ENCODE assay signal across 16 cellular contexts in the genomic region with DNA sequence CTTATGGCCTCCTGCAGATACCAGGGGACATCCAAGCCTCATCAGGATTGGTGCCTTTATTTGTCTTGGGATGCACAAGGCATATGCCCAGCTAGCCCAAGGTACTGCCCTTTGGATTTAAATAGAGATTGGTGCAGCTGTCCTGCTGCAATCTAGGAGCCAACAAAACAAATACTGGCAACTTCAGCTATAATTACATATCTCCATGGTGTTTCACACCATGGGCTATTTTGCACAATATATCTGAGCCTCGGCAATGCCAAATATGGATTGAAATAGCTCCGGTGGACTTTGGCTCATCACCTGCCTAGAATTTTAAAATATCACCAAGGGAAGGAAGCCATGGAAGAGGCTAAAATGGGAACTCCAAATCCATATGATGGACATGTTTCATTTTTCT.
A peak's percentile ranks its signal among the peaks of the same experiment; 100 is the strongest.
DNase-seq lines count a peak whose midpoint lies in the region; ATAC-seq, FAIRE-seq and TF ChIP-seq lines count a peak whose summit lies in the region.
"Had no signal": no experiment of that assay in that cellular context is flagged by ENCODE, and none has a peak within 500 bp of the region (broad histone marks: within the 10 kb centered on the region; RNA-seq: fewer than 3 reads in every experiment).

No MANE protein-coding gene starts in this region.

- in situ Hi-C loops in HepG2 (cut with HindIII; ENCODE audit: extremely low pct_ligation_motif_present, low pct_unique_long_range_greater_than_20kb), result loop anchor here (25.0 kb wide), 1 partner anchor 325 kb away; no protein-coding TSS in a partner anchor

- TF ChIP-seq CTCF in liver (IDR thresholded peaks at IDR 0.05; ENCODE audit: low read depth, low read length, missing input control), result no peak
- no peak for TF ChIP-seq CTCF in HepG2 (CRISPR knock-in tag; IDR thresholded peaks at IDR 0.05)
- TF ChIP-seq CTCF in right lobe of liver (IDR thresholded peaks at IDR 0.05), result no peak

- H3K4me3 ChIP-seq in liver (ENCODE audit: low read depth in 1 of 3, low read length in 3 of 3) (no peak overlapping the region), HepG2 (replicated peaks in 1 of 3; ENCODE audit: insufficient read depth in 1 of 3, low read depth in 2 of 3, low read length in 3 of 3) (no peak overlapping the region), right lobe of liver (no peak overlapping the region)
- no peak overlapping the region for H3K4me3 ChIP-seq in CD4-positive, alpha-beta memory T cell (ENCODE audit: low read length in 2 of 2)

- WGBS in liver, result 26% methylated on average over 2 of the region's 2 CpGs
- 15% methylated on average over 2 of the region's 2 CpGs for WGBS in HepG2 (ENCODE audit: low lambda C conversion rate)
- 41% methylated on average over 2 of the region's 2 CpGs for WGBS in right lobe of liver (ENCODE audit: insufficient coverage, low coverage, low lambda C conversion rate, missing lambda C conversion rate)

- H3K4me3 Mint-ChIP-seq in CD4-positive, alpha-beta memory T cell, result no peak overlapping the region
- no peak overlapping the region for H3K4me3 Mint-ChIP-seq in activated T-helper 1 cell treated with anti-CD3 and anti-CD28 coated beads, Interleukin-12 subunit alpha, Interleukin-12 subunit beta, Interleukin-2, Interleukin-4 antibody, amounts not matched to agents 30 ng/mL and 10 ng/mL and 1 ng/mL, durations not matched to agents 14 hours and 24 hours and 36 hours

- H3K4me1 ChIP-seq in liver (ENCODE audit: control insufficient read depth in 4 of 4, insufficient read depth in 4 of 4, low read length in 3 of 4) (peaks cover 7 to 31% (median 26%) of the 10 kb centered on the region in 4 donors), HepG2 (ENCODE audit: insufficient read depth, low read length) (no peaks in the 10 kb centered on the region), right lobe of liver (peaks cover 0 to 52% (median 8%) of the 10 kb centered on the region in 4 donors)
- no peaks in the 10 kb centered on the region for H3K4me1 ChIP-seq in CD4-positive, alpha-beta memory T cell (ENCODE audit: insufficient read depth, low read length)

- peaks cover 1 to 8% of the 10 kb centered on the region in 2 donors for H3K27me3 Mint-ChIP-seq in CD4-positive, alpha-beta memory T cell
- peaks cover 7% of the 10 kb centered on the region for H3K27me3 Mint-ChIP-seq in activated T-helper 1 cell treated with anti-CD3 and anti-CD28 coated beads, Interleukin-12 subunit alpha, Interleukin-12 subunit beta, Interleukin-2, Interleukin-4 antibody, amounts not matched to agents 30 ng/mL and 10 ng/mL and 1 ng/mL, durations not matched to agents 14 hours and 24 hours and 36 hours (ENCODE audit: insufficient read depth)

- FAIRE-seq in HepG2 (lab: Jason Lieb, UNC), result no peak

- H3K4me1 Mint-ChIP-seq in CD4-positive, alpha-beta memory T cell, result no peaks in the 10 kb centered on the region
- H3K4me1 Mint-ChIP-seq in activated T-helper 1 cell treated with anti-CD3 and anti-CD28 coated beads, Interleukin-12 subunit alpha, Interleukin-12 subunit beta, Interleukin-2, Interleukin-4 antibody, amounts not matched to agents 30 ng/mL and 10 ng/mL and 1 ng/mL, durations not matched to agents 14 hours and 24 hours and 36 hours (ENCODE audit: low read depth), result no peaks in the 10 kb centered on the region

- H3K27me3 ChIP-seq in liver (ENCODE audit: control insufficient read depth in 4 of 4, insufficient read depth in 4 of 4, low read length in 3 of 4) (no peaks in the 10 kb centered on the region), HepG2 (ENCODE audit: control insufficient read depth in 1 of 2, insufficient read depth in 2 of 2, low read length in 2 of 2) (no peaks in the 10 kb centered on the region; a peak in 1 of 5 replicates), right lobe of liver (no peaks in the 10 kb centered on the region)
- H3K27me3 ChIP-seq in CD4-positive, alpha-beta memory T cell (ENCODE audit: insufficient read depth, low read length), result no peaks in the 10 kb centered on the region

- peaks cover 0 to 3% (median 0%) of the 10 kb centered on the region in 8 donors for H3K9me3 Mint-ChIP-seq in CD4-positive, alpha-beta memory T cell
- H3K9me3 Mint-ChIP-seq in activated T-helper 1 cell treated with anti-CD3 and anti-CD28 coated beads, Interleukin-12 subunit alpha, Interleukin-12 subunit beta, Interleukin-2, Interleukin-4 antibody, amounts not matched to agents 30 ng/mL and 10 ng/mL and 1 ng/mL, durations not matched to agents 14 hours and 24 hours and 36 hours, result no peaks in the 10 kb centered on the region

- no peak overlapping the region for H3K27ac Mint-ChIP-seq in CD4-positive, alpha-beta memory T cell
- no peak overlapping the region for H3K27ac Mint-ChIP-seq in activated T-helper 1 cell treated with anti-CD3 and anti-CD28 coated beads, Interleukin-12 subunit alpha, Interleukin-12 subunit beta, Interleukin-2, Interleukin-4 antibody, amounts not matched to agents 30 ng/mL and 10 ng/mL and 1 ng/mL, durations not matched to agents 14 hours and 24 hours and 36 hours

- no peak overlapping the region for H3K9ac ChIP-seq in liver (ENCODE audit: low read depth in 1 of 2, low read length in 2 of 2)
- H3K9ac ChIP-seq in HepG2 (ENCODE audit: insufficient read depth, low read depth, low read length), result no peak overlapping the region
- H3K9ac ChIP-seq: SK-N-SH had no signal

- no peaks in the 10 kb centered on the region for H3K79me2 ChIP-seq in HepG2 (ENCODE audit: insufficient read depth, low read length)

- no peaks in the 10 kb centered on the region for H3K36me3 Mint-ChIP-seq in CD4-positive, alpha-beta memory T cell
- H3K36me3 Mint-ChIP-seq in activated T-helper 1 cell treated with anti-CD3 and anti-CD28 coated beads, Interleukin-12 subunit alpha, Interleukin-12 subunit beta, Interleukin-2, Interleukin-4 antibody, amounts not matched to agents 30 ng/mL and 10 ng/mL and 1 ng/mL, durations not matched to agents 14 hours and 24 hours and 36 hours (ENCODE audit: low read depth), result no peaks in the 10 kb centered on the region

- intact Hi-C loops in HepG2 (cut with micrococcal nuclease; ENCODE audit: unreplicated experiment), result no loop called here
- intact Hi-C loops in right lobe of liver (cut with DNase I), result no loop called here
- intact Hi-C loops in CD4-positive, alpha-beta memory T cell (cut with micrococcal nuclease), result no loop called here
- intact Hi-C loops in activated T-helper 1 cell treated with anti-CD3 and anti-CD28 coated beads, Interleukin-12 subunit alpha, Interleukin-12 subunit beta, Interleukin-2, Interleukin-4 antibody, amounts not matched to agents 30 ng/mL and 10 ng/mL and 1 ng/mL, durations not matched to agents 14 hours and 24 hours and 36 hours (cut with micrococcal nuclease), result no loop called here

- H4K20me1 ChIP-seq in HepG2 (ENCODE audit: insufficient read depth, low read length), result no peaks in the 10 kb centered on the region

- DNase-seq in HepG2 (ENCODE audit: low spot score) (no peak), NCI-H69 (lab: John Stamatoyannopoulos, UW) (peak; percentile 91), right lobe of liver (peak in 1 of 3 donors; percentile 56)
- no peak for DNase-seq in CD4-positive, alpha-beta memory T cell
- DNase-seq in stimulated activated CD4-positive, alpha-beta T cell treated with anti-CD3 and anti-CD28 coated beads, Interleukin-2, amount 100 ng/mL, for 48 hours, result no peak
- DNase-seq in activated T-helper 1 cell treated with anti-CD3 and anti-CD28 coated beads, Interleukin-12 subunit alpha, Interleukin-12 subunit beta, Interleukin-2, Interleukin-4 antibody, amounts not matched to agents 30 ng/mL and 10 ng/mL and 1 ng/mL, durations not matched to agents 14 hours and 24 hours and 36 hours (ENCODE audit: low spot score), result no peak
- DNase-seq: AML-193, Calu3, DMS79, NCI-H1436, Right ventricle myocardium superior, SK-N-SH, T-helper 1 cell had no signal

- no peaks in the 10 kb centered on the region for H3K36me3 ChIP-seq in liver (ENCODE audit: control insufficient read depth in 4 of 4, insufficient read depth in 3 of 4, low read depth in 1 of 4, low read length in 3 of 4)
- no peaks in the 10 kb centered on the region for H3K36me3 ChIP-seq in HepG2 (replicated peaks in 1 of 2; ENCODE audit: control insufficient read depth in 1 of 2, insufficient read depth in 2 of 2, low read length in 2 of 2)
- H3K36me3 ChIP-seq in right lobe of liver, result no peaks in the 10 kb centered on the region
- no peaks in the 10 kb centered on the region for H3K36me3 ChIP-seq in CD4-positive, alpha-beta memory T cell (ENCODE audit: insufficient read depth, low read length)

- BruUV-seq in HepG2 (replicated peaks; lab: Mats Ljungman, UMichigan), result no TSS peak

- peak overlapping the region; percentile 25 to 74 for H3K27ac ChIP-seq in liver (ENCODE audit: low read depth in 1 of 2, low read length in 2 of 2)
- no peak overlapping the region for H3K27ac ChIP-seq in HepG2 (ENCODE audit: extremely low read length, insufficient read depth, low read length)
- H3K27ac ChIP-seq in right lobe of liver, result peak overlapping the region; percentile 5 to 94 (median 65)
- no peak overlapping the region for H3K27ac ChIP-seq in CD4-positive, alpha-beta memory T cell (ENCODE audit: low read depth, low read length)

- H3K9me3 ChIP-seq in liver (ENCODE audit: control insufficient read depth in 4 of 4, low read length in 3 of 4) (no peaks in the 10 kb centered on the region), HepG2 (ENCODE audit: low read length) (no peaks in the 10 kb centered on the region), right lobe of liver (no peaks in the 10 kb centered on the region)
- no peaks in the 10 kb centered on the region for H3K9me3 ChIP-seq in CD4-positive, alpha-beta memory T cell (ENCODE audit: control insufficient read depth in 1 of 2, low read length in 2 of 2)
- H3K9me3 ChIP-seq: SK-N-SH had no signal

- no peak overlapping the region for H2AFZ ChIP-seq in HepG2 (ENCODE audit: low read length)

- ATAC-seq in HepG2, result no peak
- ATAC-seq in right lobe of liver, result peak; percentile 63 to 83 (median 74)
- no peak for ATAC-seq in GM21576 (IDR thresholded peaks at IDR 0.05; ENCODE audit: unreplicated experiment)
- ATAC-seq: HCT116 had no signal

- CTCF ChIA-PET in HepG2 (lab: Yijun Ruan, JAX; ENCODE audit: low intra/inter-chr PET ratio, low total read pairs), result no interaction called here
- CTCF ChIA-PET in CD4-positive, alpha-beta memory T cell (lab: Charles Lee; ENCODE audit: partially characterized antibody), result no interaction called here

- TF ChIP-seq POLR2A in HepG2 (IDR thresholded peaks at IDR 0.05; ENCODE audit: insufficient read depth in 1 of 2, low read depth in 2 of 2, low read length in 2 of 2), result no peak
- no peak for TF ChIP-seq POLR2A in right lobe of liver (IDR thresholded peaks at IDR 0.05)

- no peak overlapping the region for H3K4me2 ChIP-seq in HepG2 (ENCODE audit: low read depth, low read length)
- H3K4me2 ChIP-seq: SK-N-SH had no signal

- TF ChIP-seq RAD21 in liver (IDR thresholded peaks at IDR 0.05) (peak in 1 of 2 donors; percentile 15), HepG2 (CRISPR knock-in tag; IDR thresholded peaks at IDR 0.05) (no peak)

- TF ChIP-seq EP300 in HepG2 (IDR thresholded peaks at IDR 0.05; ENCODE audit: low read depth in 2 of 2, low read length in 2 of 2) (no peak), HepG2 (CRISPR knock-in tag; IDR thresholded peaks at IDR 0.05; ENCODE audit: borderline replicate concordance) (no peak)

- POLR2A ChIA-PET in HepG2 (lab: Yijun Ruan, JAX), result no interaction called here
- POLR2A ChIA-PET in CD4-positive, alpha-beta memory T cell (lab: Charles Lee; ENCODE audit: partially characterized antibody), result no interaction called here

TF ChIP-seq in liver, 16 proteins besides CTCF, POLR2A, EP300 and RAD21 (continues in another document):
- peak; percentile 73 to 76 for TF ChIP-seq HNF4A (conservative IDR thresholded peaks at IDR 0.05)

Comparison
In these comparisons a context has a peak if more than half of its experiments do, and no peak if none do; other contexts are left out.
1. H3K27ac ChIP-seq: peak in liver (2 of 2) and right lobe of liver (3 of 3); none in HepG2 (single experiment) and CD4-positive, alpha-beta memory T cell (single experiment).
2. ATAC-seq: peak in right lobe of liver (4 of 4); none in HepG2 (single experiment) and GM21576 (single experiment).